Comparison of ENCODE assay signal across 29 cellular contexts in genomic region chr2:216992056-216992455, GRCh38.
DNase-seq lines count a peak whose midpoint lies in the region; ATAC-seq, FAIRE-seq and TF ChIP-seq lines count a peak whose summit lies in the region.
"Had no signal": no experiment of that assay in that cellular context is flagged by ENCODE, and none has a peak within 500 bp of the region (broad histone marks: within the 10 kb centered on the region; RNA-seq: fewer than 3 reads in every experiment).

No MANE protein-coding gene starts in this region.

- no peak for TF ChIP-seq POLR2A in uterus (IDR thresholded peaks at IDR 0.05)

- peak overlapping the region; percentile 27 for H3K27ac ChIP-seq in left ventricle myocardium inferior (replicated peaks)
- peak overlapping the region; percentile 35 to 68 for H3K27ac ChIP-seq in uterus
- H3K27ac ChIP-seq: tibial artery, WERI-Rb-1 had no signal

- TF ChIP-seq CTCF in left ventricle myocardium inferior (IDR thresholded peaks at IDR 0.05; ENCODE audit: borderline replicate concordance) (no peak), uterus (IDR thresholded peaks at IDR 0.05) (no peak)

- in situ Hi-C loops in HAP-1 (cut with MboI; ENCODE audit: low sequenced_read_pairs): no loop called here

- intact Hi-C loops in left ventricle myocardium inferior (cut with micrococcal nuclease) (no loop called here), Right ventricle myocardium inferior (cut with DNase I) (no loop called here), uterus (cut with DNase I; ENCODE audit: low total_unique reads) (no loop called here)

- H3K4me1 ChIP-seq in left ventricle myocardium inferior (peaks cover 41% of the 10 kb centered on the region), uterus (peaks cover 0 to 9% of the 10 kb centered on the region in 2 donors), HAP-1 (no peaks in the 10 kb centered on the region)

- no peak for ATAC-seq in Right ventricle myocardium inferior
- ATAC-seq in HG02884 (IDR thresholded peaks at IDR 0.05; ENCODE audit: unreplicated experiment): no peak
- ATAC-seq in GM21723 (IDR thresholded peaks at IDR 0.05; ENCODE audit: unreplicated experiment): no peak
- ATAC-seq: activated naive CD8-positive, alpha-beta T cell treated with anti-CD3 and anti-CD28 coated beads, Interleukin-2, amount 50 U/mL, for 24 hours; stimulated activated naive CD8-positive, alpha-beta T cell treated with anti-CD3 and anti-CD28 coated beads, Interleukin-15, amount 100 ng/mL, for 72 hours had no signal

- FAIRE-seq in endometrium (lab: Jason Lieb, UNC): peak; percentile 97
- FAIRE-seq: A204.1, endothelial cell of umbilical vein, islet of Langerhans had no signal

- DNase-seq in left ventricle myocardium inferior (peak; percentile 42), Right ventricle myocardium inferior (ENCODE audit: missing footprints) (no peak), myocyte (ENCODE audit: low read depth) (peak; percentile 20), uterus (peak; percentile 68 to 73), HAP-1 (ENCODE audit: low spot score in 2 of 2) (no peak)
- DNase-seq: activated CD4-positive, alpha-beta T cell treated with anti-CD3 and anti-CD28 coated beads for 48 hours; activated gamma-delta T cell treated with Interleukin-2 at 50 U/mL for 16 hours; activated naive CD8-positive, alpha-beta T cell treated with anti-CD3 and anti-CD28 coated beads, Interleukin-2, amount 50 U/mL, for 24 hours; activated T-cell treated with anti-CD3 and anti-CD28 coated beads, Interleukin-2, amount 50 U/mL, for 24 hours; AML-193; CD4-positive, alpha-beta memory T cell; cerebellar nuclear complex; H9; NCI-H524 treated with DMSO at 0.1 percent for 48 hours; SHP77 treated with DMSO at 0.1 percent for 48 hours; stimulated activated CD4-positive, alpha-beta T cell treated with anti-CD3 and anti-CD28 coated beads, Interleukin-1b, Interleukin-23, amount 100 ng/mL, for 48 hours; stimulated activated CD8-positive, alpha-beta memory T cell treated with anti-CD3 and anti-CD28 coated beads, Interleukin-4, amount 100 ng/mL, for 48 hours; stimulated activated naive CD8-positive, alpha-beta T cell treated with anti-CD3 and anti-CD28 coated beads, Interleukin-15, amount 100 ng/mL, for 72 hours; T1000; WERI-Rb-1 had no signal

- no peaks in the 10 kb centered on the region for H3K9me3 ChIP-seq in left ventricle myocardium inferior (replicated peaks)
- no peaks in the 10 kb centered on the region for H3K9me3 ChIP-seq in uterus
- no peaks in the 10 kb centered on the region for H3K9me3 ChIP-seq in HAP-1
- H3K9me3 ChIP-seq: tibial artery had no signal

- H3K4me3 ChIP-seq in left ventricle myocardium inferior (no peak overlapping the region), uterus (no peak overlapping the region), HAP-1 (no peak overlapping the region)
- H3K4me3 ChIP-seq: lung, skin epidermis, tibial artery had no signal

- no peaks in the 10 kb centered on the region for H3K27me3 ChIP-seq in left ventricle myocardium inferior (ENCODE audit: low read depth)
- no peaks in the 10 kb centered on the region for H3K27me3 ChIP-seq in uterus
- H3K27me3 ChIP-seq in HAP-1 (ENCODE audit: low read depth): no peaks in the 10 kb centered on the region; the same call in 1 of the 2 replicates
- H3K27me3 ChIP-seq: tibial artery had no signal

- H3K36me3 ChIP-seq in left ventricle myocardium inferior (no peaks in the 10 kb centered on the region), uterus (no peaks in the 10 kb centered on the region), HAP-1 (replicated peaks) (no peaks in the 10 kb centered on the region)
- H3K36me3 ChIP-seq: tibial artery, WERI-Rb-1 had no signal

Comparison
In these comparisons a context has a peak if more than half of its experiments do, and no peak if none do; other contexts are left out.
1. DNase-seq: peak in left ventricle myocardium inferior (single experiment), myocyte (single experiment) and uterus (2 of 2); none in Right ventricle myocardium inferior (single experiment) and HAP-1 (0 of 2).